Comparison of ENCODE assay signal across 33 cellular contexts in genomic region chr18:35533916-35534315, GRCh38.
"Had no signal": no experiment of that assay in that cellular context is flagged by ENCODE, and none has a peak within 500 bp of the region (broad histone marks: within the 10 kb centered on the region; RNA-seq: fewer than 3 reads in every experiment).

No MANE protein-coding gene starts in this region.

- H3K36me3 Mint-ChIP-seq: type B pancreatic cell had no signal

- H3K9me3 ChIP-seq: neutrophil, ovary, suprapubic skin, testis, transverse colon, vagina had no signal

- H3K4me3 Mint-ChIP-seq: naive thymus-derived CD8-positive, alpha-beta T cell; natural killer cell treated with Interleukin-12 subunit alpha and Interleukin-12 subunit beta and Interleukin-15 and Interleukin-18, amount 100 ng/mL, for 72 hours; nephron progenitor cell; neural crest cell; stimulated activated memory B cell treated with anti-CD40 and anti-IgM and Interleukin-4, amounts not matched to agents 10 μg/mL and 1 μg/mL and 100 μg/mL, for 72 hours; stimulated activated naive CD8-positive, alpha-beta T cell treated with anti-CD3 and anti-CD28 coated beads, Interleukin-15, amount 100 ng/mL, for 72 hours; type B pancreatic cell had no signal

- H3K27me3 Mint-ChIP-seq: progenitor cell of endocrine pancreas had no signal

- H3K4me3 ChIP-seq: ovary, psoas muscle, skin epidermis, smooth muscle cell, spleen, suprapubic skin, testis, tibial artery, transverse colon, vagina had no signal

- H2AFZ ChIP-seq: parathyroid adenoma had no signal

- FAIRE-seq: urothelium cell line had no signal

- H3K4me1 ChIP-seq: parathyroid adenoma, psoas muscle, spleen, suprapubic skin, testis, tibial artery, transverse colon, vagina had no signal

- H3K79me2 ChIP-seq: parathyroid adenoma had no signal

- H3K4me2 ChIP-seq: smooth muscle cell had no signal

- H3K9me3 Mint-ChIP-seq: natural killer cell treated with Interleukin-12 subunit alpha and Interleukin-12 subunit beta and Interleukin-15 and Interleukin-18, amount 100 ng/mL, for 72 hours; type B pancreatic cell had no signal

- H3K36me3 ChIP-seq: neutrophil, ovary, spleen, suprapubic skin, tibial artery, transverse colon, vagina had no signal

- H3K27ac Mint-ChIP-seq: naive thymus-derived CD8-positive, alpha-beta T cell; nephron progenitor cell; progenitor cell of endocrine pancreas; stimulated activated memory B cell treated with anti-CD40 and anti-IgM and Interleukin-4, amounts not matched to agents 10 μg/mL and 1 μg/mL and 100 μg/mL, for 72 hours; stimulated activated naive CD8-positive, alpha-beta T cell treated with anti-CD3 and anti-CD28 coated beads, Interleukin-15, amount 100 ng/mL, for 72 hours; type B pancreatic cell had no signal

- H3K9ac ChIP-seq: parathyroid adenoma had no signal

- DNase-seq: naive thymus-derived CD8-positive, alpha-beta T cell; nephron progenitor cell; nucleus accumbens; ovary; posterior cingulate gyrus; psoas muscle; right cardiac atrium; spleen; stimulated activated CD4-positive, alpha-beta T cell treated with anti-CD3 and anti-CD28 coated beads, Interleukin-12 subunit alpha, Interleukin-12 subunit beta, amount 100 ng/mL, for 4 hours; stimulated activated CD4-positive, alpha-beta T cell treated with anti-CD3 and anti-CD28 coated beads, Interleukin-1b, Interleukin-23, amount 100 ng/mL, for 48 hours; stimulated activated CD4-positive, alpha-beta T cell treated with anti-CD3 and anti-CD28 coated beads, Interleukin-4, amount 100 ng/mL, for 1 hour; stimulated activated CD4-positive, alpha-beta T cell treated with anti-CD3 and anti-CD28 coated beads, Interleukin-4, amount 100 ng/mL, for 4 hours; stimulated activated CD8-positive, alpha-beta memory T cell treated with anti-CD3 and anti-CD28 coated beads, Interleukin-4, amount 100 ng/mL, for 48 hours; stimulated activated naive CD4-positive, alpha-beta T cell; stimulated activated naive CD8-positive, alpha-beta T cell treated with anti-CD3 and anti-CD28 coated beads, Interleukin-15, amount 100 ng/mL, for 72 hours; stimulated activated naive CD8-positive, alpha-beta T cell treated with anti-CD3 and anti-CD28 coated beads, Interleukin-15, Interleukin-2, amounts not matched to agents 100 U/mL and 50 U/mL, for 24 hours; substantia nigra; testis; tibial artery; transverse colon had no signal

- H3K4me1 Mint-ChIP-seq: naive thymus-derived CD8-positive, alpha-beta T cell; nephron progenitor cell; neural crest cell; stimulated activated memory B cell treated with anti-CD40 and anti-IgM and Interleukin-4, amounts not matched to agents 10 μg/mL and 1 μg/mL and 100 μg/mL, for 72 hours; stimulated activated naive CD8-positive, alpha-beta T cell treated with anti-CD3 and anti-CD28 coated beads, Interleukin-15, amount 100 ng/mL, for 72 hours had no signal

- H3K27me3 ChIP-seq: neutrophil, ovary, spleen, suprapubic skin, testis, tibial artery, transverse colon, vagina had no signal

- ATAC-seq: naive thymus-derived CD8-positive, alpha-beta T cell; natural killer cell treated with Interleukin-12 subunit alpha and Interleukin-12 subunit beta and Interleukin-15 and Interleukin-18, amount 100 ng/mL, for 72 hours; psoas muscle; right cardiac atrium; sciatic nerve; stimulated activated memory B cell treated with anti-CD40 and anti-IgM and Interleukin-4, amounts not matched to agents 10 μg/mL and 1 μg/mL and 100 μg/mL, for 72 hours; stimulated activated naive CD8-positive, alpha-beta T cell treated with anti-CD3 and anti-CD28 coated beads, Interleukin-15, amount 100 ng/mL, for 72 hours; stimulated activated naive CD8-positive, alpha-beta T cell treated with anti-CD3 and anti-CD28 coated beads, Interleukin-15, Interleukin-2, amounts not matched to agents 100 U/mL and 50 U/mL, for 24 hours had no signal

- H3K27ac ChIP-seq: neutrophil, ovary, parathyroid adenoma, psoas muscle, skin epidermis, spleen, suprapubic skin, testis, tibial artery, transverse colon, vagina had no signal
